8 cellular contexts compared by ENCODE assay signal in genomic region chr17:18186271-18186982, GRCh38. TPM values are rescaled to one million over a fixed set of nuclear protein-coding genes. Genes with fewer than 3 reads are reported as not detected.
DNase-seq lines count a peak whose midpoint lies in the region; ATAC-seq and TF ChIP-seq lines count a peak whose summit lies in the region.

No MANE protein-coding gene starts in this region.

- peaks cover 4% of the 10 kb centered on the region for H3K36me3 ChIP-seq in mucosa of stomach (ENCODE audit: control insufficient read depth, insufficient read depth, low read length)

- H3K4me1 ChIP-seq in mucosa of stomach (ENCODE audit: control insufficient read depth, insufficient read depth, low read length) = peaks cover 61% of the 10 kb centered on the region

- ATAC-seq in GM21717 (IDR thresholded peaks at IDR 0.05; ENCODE audit: unreplicated experiment) = no peak

- CTCF ChIA-PET in AG04450 (lab: Charles Lee) = no interaction called here

- peak overlapping the region; percentile 67 for H3K9ac ChIP-seq in mucosa of stomach (ENCODE audit: low read length)

- no peaks in the 10 kb centered on the region for H3K27me3 ChIP-seq in AG04450 (ENCODE audit: control insufficient read depth, insufficient read depth, low read length)
- no peaks in the 10 kb centered on the region for H3K27me3 ChIP-seq in mucosa of stomach (ENCODE audit: control insufficient read depth, insufficient read depth, low read length)

- H3K27ac ChIP-seq in AG04450 (ENCODE audit: low read depth, low read length) (peak overlapping the region; percentile 58), caudate nucleus (ENCODE audit: low read depth, low read length) (peak overlapping the region; percentile 81)

- H3K4me3 ChIP-seq in AG04450 (ENCODE audit: low read depth, low read length) = peak overlapping the region; percentile 91
- H3K4me3 ChIP-seq in mucosa of stomach (ENCODE audit: low read length) = no peak overlapping the region

- no peak for TF ChIP-seq EP300 in Ishikawa (IDR thresholded peaks at IDR 0.05; ENCODE audit: borderline replicate concordance)

- DNase-seq in AG04450 (ENCODE audit: low read depth, low spot score) (no peak), caudate nucleus (lab: John Stamatoyannopoulos, UW) (peak in 1 of 61 donors; percentile 40), OCI-M2 (lab: John Stamatoyannopoulos, UW; ENCODE audit: unreplicated experiment) (no peak), retina (no peak)
- no peak for DNase-seq in effector CD8-positive, alpha-beta T cell (lab: John Stamatoyannopoulos, UW)

- no peaks in the 10 kb centered on the region; the same call in 1 of the 2 replicates for H3K9me3 ChIP-seq in AG04450 (ENCODE audit: control insufficient read depth, insufficient read depth, low read length)
- H3K9me3 ChIP-seq in mucosa of stomach (ENCODE audit: control insufficient read depth, low read length) = no peaks in the 10 kb centered on the region

- TF ChIP-seq CTCF in AG04450 (IDR thresholded peaks at IDR 0.05; ENCODE audit: low read depth, low read length) = no peak

- no peak for TF ChIP-seq RAD21 in Ishikawa (IDR thresholded peaks at IDR 0.05; ENCODE audit: low read depth)

- POLR2A ChIA-PET in AG04450 (lab: Yijun Ruan, JAX) = no interaction called here

TF ChIP-seq in Ishikawa, 13 proteins besides CTCF, POLR2A, EP300 and RAD21:
- no peak for TF ChIP-seq TAF1 (IDR thresholded peaks at IDR 0.05; ENCODE audit: low read depth)
- no peak for TF ChIP-seq YY1 (IDR thresholded peaks at IDR 0.05; ENCODE audit: low read depth)
- no peak for TF ChIP-seq CREB1 (IDR thresholded peaks at IDR 0.05; ENCODE audit: low read depth)
- TF ChIP-seq EGR1 (IDR thresholded peaks at IDR 0.05) = no peak
- no peak for TF ChIP-seq TEAD4 (IDR thresholded peaks at IDR 0.05)
- 0 out of 2 replicates have a peak, but pooled peaks have one; percentile 10 for TF ChIP-seq CEBPB (IDR thresholded peaks at IDR 0.05)

RNA-seq across cellular contexts. Expression of gene ALKBH5, which starts 2.8 kb away (rescaled TPM):
- polyA plus RNA-seq in AG04450 (2011; rRNA removed) = 57.6 and 59.9 TPM in 2 replicates
- polyA minus RNA-seq in AG04450 (2011; rRNA and poly(A)+ RNA removed) = 81.9 and 98.0 TPM in 2 replicates

RNA-seq across cellular contexts. Expression of gene LLGL1, which starts 39.0 kb away (rescaled TPM):
- 27.1 and 41.9 TPM in 2 replicates for polyA plus RNA-seq in AG04450 (2011; rRNA removed)
- 30.5 and 42.3 TPM in 2 replicates for polyA minus RNA-seq in AG04450 (2011; rRNA and poly(A)+ RNA removed)
